Comparison of ENCODE assay signal across 14 cellular contexts in genomic region chr7:879093-879492, GRCh38. TPM values are rescaled to one million over a fixed set of nuclear protein-coding genes. Genes with fewer than 3 reads are reported as not detected.
A peak's percentile ranks its signal among the peaks of the same experiment; 100 is the strongest.
DNase-seq lines count a peak whose midpoint lies in the region; ATAC-seq and TF ChIP-seq lines count a peak whose summit lies in the region.
"Had no signal": no experiment of that assay in that cellular context is flagged by ENCODE, and none has a peak within 500 bp of the region (broad histone marks: within the 10 kb centered on the region; RNA-seq: fewer than 3 reads in every experiment).

No MANE protein-coding gene starts in this region.

- H3K27ac Mint-ChIP-seq in activated CD4-positive, alpha-beta T cell treated with anti-CD3 and anti-CD28 coated beads, Interleukin-2, amount 10 ng/mL, durations not matched to agents 24 days and 14 days: no peak overlapping the region
- H3K27ac Mint-ChIP-seq in endodermal cell: no peak overlapping the region

- H3K4me1 ChIP-seq in endodermal cell (ENCODE audit: control insufficient read depth, insufficient read depth, low read length) (no peaks in the 10 kb centered on the region), psoas muscle (peaks cover 51% of the 10 kb centered on the region)

- DNase-seq in activated CD4-positive, alpha-beta T cell treated with anti-CD3 and anti-CD28 coated beads, Interleukin-2, amount 10 ng/mL, durations not matched to agents 24 days and 14 days: no peak
- DNase-seq in activated CD4-positive, alpha-beta T cell treated with anti-CD3 and anti-CD28 coated beads for 48 hours: no peak
- DNase-seq in RWPE1 (ENCODE audit: low spot score) (no peak), endodermal cell (no peak), psoas muscle (peak; percentile 41 to 77), WERI-Rb-1 (no peak)
- DNase-seq: IMR-90; islet precursor cell; NCI-H146; NK-92 treated with Interleukin-12 subunit alpha and Interleukin-12 subunit beta, amount 100 ng/mL, for 24 hours; stimulated activated CD4-positive, alpha-beta T cell treated with anti-CD3 and anti-CD28 coated beads, Interleukin-2, amount 100 ng/mL, for 24 hours; stimulated activated naive CD4-positive, alpha-beta T cell treated with Interleukin-2 at 50 U/mL for 16 hours had no signal

- POLR2A ChIA-PET in RWPE1 (lab: Yijun Ruan, JAX; ENCODE audit: low non-redundant PET): no interaction called here

- H3K27ac ChIP-seq in RWPE1 (peak overlapping the region; percentile 43), endodermal cell (ENCODE audit: low read depth, low read length) (no peak overlapping the region), psoas muscle (peak overlapping the region; percentile 87), WERI-Rb-1 (no peak overlapping the region)

- H3K4me1 Mint-ChIP-seq in activated CD4-positive, alpha-beta T cell treated with anti-CD3 and anti-CD28 coated beads, Interleukin-2, amount 10 ng/mL, durations not matched to agents 24 days and 14 days: peaks cover 8% of the 10 kb centered on the region
- peaks cover 11% of the 10 kb centered on the region for H3K4me1 Mint-ChIP-seq in endodermal cell

- no peak for TF ChIP-seq CTCF in RWPE1 (conservative IDR thresholded peaks at IDR 0.05; ENCODE audit: low read depth)
- no peak for TF ChIP-seq CTCF in endodermal cell (conservative IDR thresholded peaks at IDR 0.05)
- TF ChIP-seq CTCF in psoas muscle (IDR thresholded peaks at IDR 0.05): no peak
- TF ChIP-seq CTCF in WERI-Rb-1 (IDR thresholded peaks at IDR 0.05; ENCODE audit: low read depth, low read length): no peak

- H3K4me3 ChIP-seq in endodermal cell (ENCODE audit: low read length) (peak overlapping the region; percentile 35), psoas muscle (peak overlapping the region; percentile 80), WERI-Rb-1 (ENCODE audit: low read depth, low read length) (no peak overlapping the region)

- CTCF ChIA-PET in RWPE1 (lab: Yijun Ruan, JAX): no interaction called here

- H3K4me3 Mint-ChIP-seq in activated CD4-positive, alpha-beta T cell treated with anti-CD3 and anti-CD28 coated beads, Interleukin-2, amount 10 ng/mL, durations not matched to agents 24 days and 14 days: peak overlapping the region; percentile 24
- H3K4me3 Mint-ChIP-seq in endodermal cell: peak overlapping the region; percentile 83

- H3K9me3 ChIP-seq in endodermal cell (ENCODE audit: control insufficient read depth, low read length) (no peaks in the 10 kb centered on the region), psoas muscle (no peaks in the 10 kb centered on the region), WERI-Rb-1 (ENCODE audit: severe bottlenecking) (peaks cover 3% of the 10 kb centered on the region)

- no peaks in the 10 kb centered on the region for H3K27me3 Mint-ChIP-seq in activated CD4-positive, alpha-beta T cell treated with anti-CD3 and anti-CD28 coated beads, Interleukin-2, amount 10 ng/mL, durations not matched to agents 24 days and 14 days
- no peaks in the 10 kb centered on the region for H3K27me3 Mint-ChIP-seq in endodermal cell (ENCODE audit: insufficient read depth)

- WGBS in endodermal cell (ENCODE audit: insufficient coverage in 1 of 2, insufficient read length in 1 of 2), 2 experiments: 91 to 95% methylated on average over 15 of the region's 15 CpGs
- 51 to 80% (median 61%) methylated on average over 15 of the region's 15 CpGs for WGBS in psoas muscle, 3 donors

- H3K36me3 Mint-ChIP-seq in activated CD4-positive, alpha-beta T cell treated with anti-CD3 and anti-CD28 coated beads, Interleukin-2, amount 10 ng/mL, durations not matched to agents 24 days and 14 days (ENCODE audit: low read depth): peaks cover 13% of the 10 kb centered on the region
- H3K36me3 Mint-ChIP-seq in endodermal cell (ENCODE audit: low read depth): peaks cover 28% of the 10 kb centered on the region

- ATAC-seq in psoas muscle (peak; percentile 17 to 47 (median 34)), GM18519 (IDR thresholded peaks at IDR 0.05; ENCODE audit: low FRiP score, unreplicated experiment) (no peak), GM19324 (IDR thresholded peaks at IDR 0.05; ENCODE audit: low FRiP score, unreplicated experiment) (no peak)

- no peaks in the 10 kb centered on the region for H3K27me3 ChIP-seq in endodermal cell (ENCODE audit: control insufficient read depth, insufficient read depth, low read length, poor library complexity, severe bottlenecking)
- no peaks in the 10 kb centered on the region for H3K27me3 ChIP-seq in psoas muscle (ENCODE audit: insufficient read depth in 3 of 3, low read length in 2 of 3)
- no peaks in the 10 kb centered on the region for H3K27me3 ChIP-seq in WERI-Rb-1 (ENCODE audit: insufficient read depth, low read depth, severe bottlenecking)

- H3K9ac ChIP-seq in endodermal cell (ENCODE audit: extremely low read depth, low read length, poor library complexity, severe bottlenecking): no peak overlapping the region

- H3K9me3 Mint-ChIP-seq in activated CD4-positive, alpha-beta T cell treated with anti-CD3 and anti-CD28 coated beads, Interleukin-2, amount 10 ng/mL, durations not matched to agents 24 days and 14 days: no peaks in the 10 kb centered on the region
- H3K9me3 Mint-ChIP-seq in endodermal cell: no peaks in the 10 kb centered on the region

- H3K36me3 ChIP-seq in endodermal cell (ENCODE audit: control insufficient read depth, insufficient read depth, low read length): peaks cover 36% of the 10 kb centered on the region
- H3K36me3 ChIP-seq in psoas muscle (ENCODE audit: insufficient read depth in 1 of 2, low read depth in 1 of 2): peaks cover 0 to 13% of the 10 kb centered on the region in 2 donors
- peaks cover 33% of the 10 kb centered on the region for H3K36me3 ChIP-seq in WERI-Rb-1

- intact Hi-C loops in activated CD4-positive, alpha-beta T cell treated with anti-CD3 and anti-CD28 coated beads, Interleukin-2, amount 10 ng/mL, durations not matched to agents 24 days and 14 days (cut with micrococcal nuclease): loop anchor here (5.0 kb wide), 1 partner anchor 258 kb away; a partner anchor contains a TSS
- intact Hi-C loops in psoas muscle (cut with DNase I): loop anchor here (10.0 kb wide), 1 partner anchor 554 kb away; no protein-coding TSS in a partner anchor

RNA-seq across cellular contexts. Expression of gene GET4, which starts 2.7 kb away (rescaled TPM):
- total RNA-seq in activated CD4-positive, alpha-beta T cell treated with anti-CD3 and anti-CD28 coated beads, Interleukin-2, amount 10 ng/mL, durations not matched to agents 24 days and 14 days: 35.8 and 41.0 TPM in 2 replicates
- total RNA-seq in endodermal cell: 10 to 100 TPM; 73.3 to 84.3 TPM
- 49.1 TPM for polyA plus RNA-seq in endodermal cell (2013, experiment 1 of 2)
- 46.6 TPM for polyA plus RNA-seq in endodermal cell (2013, experiment 2 of 2)
- 10 to 100 TPM; 27.3 to 42.3 (median 29.1) TPM for total RNA-seq in psoas muscle
- polyA plus RNA-seq in psoas muscle: 10 to 100 TPM; 36.8 to 51.1 (median 48.3) TPM

RNA-seq across cellular contexts. Expression of gene SUN1, which starts 46.8 kb away (rescaled TPM):
- total RNA-seq in activated CD4-positive, alpha-beta T cell treated with anti-CD3 and anti-CD28 coated beads, Interleukin-2, amount 10 ng/mL, durations not matched to agents 24 days and 14 days: 85.8 and 90.3 TPM in 2 replicates
- total RNA-seq in endodermal cell (100 to 1,000 TPM; 133 to 136 TPM), psoas muscle (100 to 1,000 TPM; 125 to 144 (median 137) TPM)
- 114 TPM for polyA plus RNA-seq in endodermal cell (2013, experiment 1 of 2)
- 103 TPM for polyA plus RNA-seq in endodermal cell (2013, experiment 2 of 2)
- 100 to 1,000 TPM in 1 of 3 donors, 10 to 100 TPM in 2; 52.5 to 159 (median 64.6) TPM for polyA plus RNA-seq in psoas muscle

Comparison
In these comparisons a context has a peak if more than half of its experiments do, and no peak if none do; other contexts are left out.
1. DNase-seq: peak in psoas muscle (2 of 2); none in activated CD4-positive, alpha-beta T cell treated with anti-CD3 and anti-CD28 coated beads, Interleukin-2, amount 10 ng/mL, durations not matched to agents 24 days and 14 days (single experiment), activated CD4-positive, alpha-beta T cell treated with anti-CD3 and anti-CD28 coated beads for 48 hours (single experiment), RWPE1 (single experiment), endodermal cell (single experiment) and WERI-Rb-1 (single experiment).
2. H3K27ac ChIP-seq: peak in RWPE1 (single experiment) and psoas muscle (single experiment); none in endodermal cell (single experiment) and WERI-Rb-1 (single experiment).
3. ATAC-seq: peak in psoas muscle (4 of 4); none in GM18519 (single experiment) and GM19324 (single experiment).